In the genomic region with DNA sequence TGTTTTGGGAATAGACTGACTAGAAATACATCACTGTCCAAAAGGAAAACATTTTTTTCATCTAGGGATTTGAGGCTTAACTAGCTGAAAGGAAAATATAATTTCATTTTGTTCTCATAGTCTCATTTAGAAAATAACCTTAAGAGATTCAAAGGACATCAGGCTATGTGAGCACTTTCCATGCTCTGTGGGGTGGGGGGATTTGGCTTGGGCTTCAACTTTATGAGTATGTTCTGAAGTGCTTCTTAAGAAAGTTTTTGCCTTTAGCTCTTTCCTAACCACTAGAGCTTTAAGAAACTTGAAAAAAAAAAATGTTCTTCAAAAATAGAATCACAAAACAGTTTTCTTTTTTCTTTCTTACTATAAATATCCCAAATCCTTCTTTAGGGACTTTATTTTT, we compare ENCODE assay signal across 19 cellular contexts. TPM values are rescaled to one million over a fixed set of nuclear protein-coding genes. Genes with fewer than 3 reads are reported as not detected.
DNase-seq lines count a peak whose midpoint lies in the region; ATAC-seq and TF ChIP-seq lines count a peak whose summit lies in the region.
"Had no signal": no experiment of that assay in that cellular context is flagged by ENCODE, and none has a peak within 500 bp of the region (broad histone marks: within the 10 kb centered on the region; RNA-seq: fewer than 3 reads in every experiment).

No MANE protein-coding gene starts in this region.

- peak overlapping the region; percentile 53 for H3K27ac ChIP-seq in left ventricle myocardium inferior (replicated peaks)
- H3K27ac ChIP-seq in tibial artery: peak overlapping the region; percentile 52 to 64
- H3K27ac ChIP-seq: 22Rv1, BLaER1, C4-2B had no signal

- ATAC-seq in Right ventricle myocardium superior (ENCODE audit: poor library complexity): no peak
- no peak for ATAC-seq in HG02642 (IDR thresholded peaks at IDR 0.05; ENCODE audit: poor library complexity, unreplicated experiment)
- ATAC-seq: CD8-positive, alpha-beta T cell had no signal

- H3K36me3 ChIP-seq in left ventricle myocardium inferior (no peaks in the 10 kb centered on the region), tibial artery (no peaks in the 10 kb centered on the region)
- H3K36me3 ChIP-seq: BLaER1 had no signal

- intact Hi-C loops in left ventricle myocardium inferior (cut with micrococcal nuclease) (no loop called here), Right ventricle myocardium superior (cut with DNase I) (no loop called here), tibial artery (cut with DNase I; ENCODE audit: low total_unique reads) (no loop called here)

- TF ChIP-seq CTCF in left ventricle myocardium inferior (IDR thresholded peaks at IDR 0.05; ENCODE audit: borderline replicate concordance) (no peak), epithelial cell of proximal tubule (conservative IDR thresholded peaks at IDR 0.05; ENCODE audit: low read depth, low read length) (no peak), tibial artery (IDR thresholded peaks at IDR 0.05) (no peak)

- no peak for DNase-seq in left ventricle myocardium inferior
- DNase-seq in Right ventricle myocardium superior: no peak
- no peak for DNase-seq in epithelial cell of proximal tubule (ENCODE audit: low read depth)
- no peak for DNase-seq in tibial artery
- DNase-seq in GF-D8 (lab: John Stamatoyannopoulos, UW): no peak
- DNase-seq: Caco-2; CD4-positive, CD25-positive, alpha-beta regulatory T cell; CD8-positive, alpha-beta T cell; DMS153; EL; GDM1; GOT3; HFFc6 had no signal

- H3K4me3 ChIP-seq in left ventricle myocardium inferior: no peak overlapping the region
- peak overlapping the region; percentile 17 for H3K4me3 ChIP-seq in epithelial cell of proximal tubule (ENCODE audit: low read depth, low read length)
- H3K4me3 ChIP-seq in tibial artery: no peak overlapping the region
- H3K4me3 ChIP-seq: BLaER1, HAP-1 had no signal

- no peaks in the 10 kb centered on the region for H3K9me3 ChIP-seq in left ventricle myocardium inferior (replicated peaks)
- no peaks in the 10 kb centered on the region for H3K9me3 ChIP-seq in tibial artery
- H3K9me3 ChIP-seq: BLaER1, Caco-2, HAP-1 had no signal

- H3K27me3 ChIP-seq in left ventricle myocardium inferior (ENCODE audit: low read depth) (peaks cover 5% of the 10 kb centered on the region), tibial artery (no peaks in the 10 kb centered on the region)
- H3K27me3 ChIP-seq: BLaER1 had no signal

- H3K4me1 ChIP-seq in left ventricle myocardium inferior (no peaks in the 10 kb centered on the region), tibial artery (peaks cover 0 to 60% (median 6%) of the 10 kb centered on the region in 4 donors)
- H3K4me1 ChIP-seq: BLaER1 had no signal

RNA-seq across cellular contexts. Expression of a gene that starts 17.6 kb away (rescaled TPM):
- total RNA-seq in left ventricle myocardium inferior (2.8 TPM), Right ventricle myocardium superior (3.1 TPM), epithelial cell of proximal tubule (12.5 and 34.9 TPM in 2 replicates)
- total RNA-seq: B cell; CD4-positive, CD25-positive, alpha-beta regulatory T cell; CD8-positive, alpha-beta T cell had no signal
